In genomic region chr19:41839211-41839610, GRCh38 we compare ENCODE assay signal across 1 cellular context.
TF ChIP-seq lines count a peak whose summit lies in the region.

No MANE protein-coding gene starts in this region.

TF ChIP-seq in GM23338, 12 proteins besides CTCF, POLR2A, EP300 and RAD21 (continued from another document):
- TF ChIP-seq ZNF462 (CRISPR knock-in tag; IDR thresholded peaks at IDR 0.05) (no peak), NANOG (IDR thresholded peaks at IDR 0.05; ENCODE audit: borderline replicate concordance) (no peak), REST (IDR thresholded peaks at IDR 0.05; ENCODE audit: unreplicated experiment) (no peak), CREB1 (CRISPR knock-in tag; IDR thresholded peaks at IDR 0.05; ENCODE audit: low read depth) (no peak), EZH2phosphoT487 (IDR thresholded peaks at IDR 0.05; ENCODE audit: unreplicated experiment) (no peak), ZNF331 (CRISPR knock-in tag; IDR thresholded peaks at IDR 0.05; ENCODE audit: low read depth) (no peak), POLR2AphosphoS5 (IDR thresholded peaks at IDR 0.05; ENCODE audit: low read depth) (no peak), ZNF114 (CRISPR knock-in tag; IDR thresholded peaks at IDR 0.05) (no peak)
